ENCODE assay signal across 17 cellular contexts in the genomic region with DNA sequence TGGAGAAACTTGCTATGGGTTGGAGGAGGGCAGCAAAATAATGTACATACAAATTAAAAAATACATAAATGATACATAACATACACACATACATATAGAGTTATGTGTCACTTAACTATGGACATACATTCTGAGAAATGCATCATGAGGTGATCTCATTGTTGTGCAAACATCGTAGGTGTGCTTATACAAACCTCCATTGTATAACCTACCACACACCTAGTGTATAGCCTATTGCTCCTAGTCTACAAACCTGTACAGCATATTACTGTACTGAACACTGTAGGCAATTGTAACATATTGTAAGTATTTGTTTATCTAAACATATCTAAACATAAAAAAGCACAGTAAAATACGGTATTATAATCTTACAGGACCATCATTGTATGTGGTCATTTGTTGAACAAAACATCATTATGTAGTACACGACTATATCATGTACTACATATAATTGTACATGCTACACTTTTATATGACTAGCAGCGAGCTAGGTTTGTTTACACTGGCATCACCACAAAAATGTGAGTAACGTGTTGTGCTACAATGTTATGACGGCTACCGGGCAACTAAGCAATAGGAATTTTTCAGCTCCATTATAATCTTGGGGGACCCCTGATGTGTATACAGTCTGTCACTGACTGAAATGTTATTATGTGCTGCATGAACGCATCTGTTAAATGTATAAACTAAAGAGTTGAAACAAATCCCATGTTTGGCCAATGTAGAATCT. TPM values are rescaled to one million over a fixed set of nuclear protein-coding genes. Genes with fewer than 3 reads are reported as not detected.
DNase-seq lines count a peak whose midpoint lies in the region; ATAC-seq and TF ChIP-seq lines count a peak whose summit lies in the region.
"Had no signal": no experiment of that assay in that cellular context is flagged by ENCODE, and none has a peak within 500 bp of the region (broad histone marks: within the 10 kb centered on the region; RNA-seq: fewer than 3 reads in every experiment).

No MANE protein-coding gene starts in this region.

- H3K27me3 Mint-ChIP-seq in HFFc6 (ENCODE audit: insufficient read depth) = no peaks in the 10 kb centered on the region
- H3K27me3 Mint-ChIP-seq: CD4-positive, CD25-positive, alpha-beta regulatory T cell; stimulated activated naive CD8-positive, alpha-beta T cell treated with anti-CD3 and anti-CD28 coated beads, Interleukin-15, Interleukin-2, amounts not matched to agents 100 ng/mL and 50 ng/mL, for 24 hours had no signal

- peak overlapping the region; percentile 67; the same call in 1 of the 2 replicates for H3K27ac Mint-ChIP-seq in HFFc6
- H3K27ac Mint-ChIP-seq: activated T-helper 1 cell treated with anti-CD3 and anti-CD28 coated beads, Interleukin-12 subunit alpha, Interleukin-12 subunit beta, Interleukin-2, Interleukin-4 antibody, amounts not matched to agents 30 ng/mL and 10 ng/mL and 1 ng/mL, durations not matched to agents 14 hours and 24 hours and 36 hours; CD4-positive, CD25-positive, alpha-beta regulatory T cell; neural progenitor cell; stimulated activated naive CD8-positive, alpha-beta T cell treated with anti-CD3 and anti-CD28 coated beads, Interleukin-15, Interleukin-2, amounts not matched to agents 100 ng/mL and 50 ng/mL, for 24 hours; T-helper 2 cell treated with Interferon-gamma antibody and Interleukin-4, amounts not matched to agents 5 μg/mL and 100 μg/mL, for 36 hours had no signal

- TF ChIP-seq CTCF in HFFc6 (IDR thresholded peaks at IDR 0.05) = no peak
- no peak for TF ChIP-seq CTCF in prostate gland (IDR thresholded peaks at IDR 0.05)
- no peak for TF ChIP-seq CTCF in Peyer's patch (IDR thresholded peaks at IDR 0.05)

- H3K4me1 ChIP-seq in prostate gland (replicated peaks) = no peaks in the 10 kb centered on the region
- H3K4me1 ChIP-seq in Peyer's patch = no peaks in the 10 kb centered on the region

- H3K36me3 ChIP-seq in prostate gland = no peaks in the 10 kb centered on the region
- no peaks in the 10 kb centered on the region for H3K36me3 ChIP-seq in Peyer's patch
- H3K36me3 ChIP-seq: neural progenitor cell had no signal

- peaks cover 8% of the 10 kb centered on the region; the same call in 1 of the 2 replicates for H3K4me1 Mint-ChIP-seq in HFFc6 (ENCODE audit: low read depth)
- H3K4me1 Mint-ChIP-seq: neural progenitor cell had no signal

- H3K9me3 Mint-ChIP-seq in HFFc6 = no peaks in the 10 kb centered on the region
- H3K9me3 Mint-ChIP-seq: activated T-helper 1 cell treated with anti-CD3 and anti-CD28 coated beads, Interleukin-12 subunit alpha, Interleukin-12 subunit beta, Interleukin-2, Interleukin-4 antibody, amounts not matched to agents 30 ng/mL and 10 ng/mL and 1 ng/mL, durations not matched to agents 14 hours and 24 hours and 36 hours; neural progenitor cell; stimulated activated naive CD8-positive, alpha-beta T cell treated with anti-CD3 and anti-CD28 coated beads, Interleukin-15, Interleukin-2, amounts not matched to agents 100 ng/mL and 50 ng/mL, for 24 hours; T-helper 2 cell treated with Interferon-gamma antibody and Interleukin-4, amounts not matched to agents 5 μg/mL and 100 μg/mL, for 36 hours had no signal

- 40% methylated on average over 8 of the region's 8 CpGs for WGBS in prostate gland

- no peak overlapping the region for H3K27ac ChIP-seq in prostate gland
- no peak overlapping the region for H3K27ac ChIP-seq in Peyer's patch
- H3K27ac ChIP-seq: GM23248, neural progenitor cell had no signal

- intact Hi-C loops in prostate gland (cut with DNase I) = no loop called here

- no peak overlapping the region for H3K4me3 Mint-ChIP-seq in HFFc6
- H3K4me3 Mint-ChIP-seq: activated T-helper 1 cell treated with anti-CD3 and anti-CD28 coated beads, Interleukin-12 subunit alpha, Interleukin-12 subunit beta, Interleukin-2, Interleukin-4 antibody, amounts not matched to agents 30 ng/mL and 10 ng/mL and 1 ng/mL, durations not matched to agents 14 hours and 24 hours and 36 hours; CD4-positive, CD25-positive, alpha-beta regulatory T cell; neural progenitor cell; stimulated activated naive CD8-positive, alpha-beta T cell treated with anti-CD3 and anti-CD28 coated beads, Interleukin-15, Interleukin-2, amounts not matched to agents 100 ng/mL and 50 ng/mL, for 24 hours; T-helper 2 cell treated with Interferon-gamma antibody and Interleukin-4, amounts not matched to agents 5 μg/mL and 100 μg/mL, for 36 hours had no signal

- H3K36me3 Mint-ChIP-seq in HFFc6 (ENCODE audit: low read depth) = no peaks in the 10 kb centered on the region

- H3K9me3 ChIP-seq in prostate gland (no peaks in the 10 kb centered on the region), Peyer's patch (no peaks in the 10 kb centered on the region)

- no peak for ATAC-seq in activated CD4-positive, CD25-positive, alpha-beta regulatory T cell treated with anti-CD3 and anti-CD28 coated beads, Interleukin-2, amount 50 U/mL, for 24 hours

- H3K4me3 ChIP-seq in prostate gland = no peak overlapping the region
- H3K4me3 ChIP-seq in Peyer's patch = no peak overlapping the region
- H3K4me3 ChIP-seq: GM23248, neural progenitor cell had no signal

- DNase-seq in HFFc6 = peak; percentile 30
- peak; percentile 82 for DNase-seq in astrocyte of the hippocampus (ENCODE audit: low read depth, low spot score)
- peak; percentile 16 for DNase-seq in glomerular visceral epithelial cell (ENCODE audit: extremely low spot score)
- DNase-seq in prostate gland (ENCODE audit: low spot score) = peak; percentile 20
- DNase-seq in activated gamma-delta T cell treated with Interleukin-2 at 50 U/mL for 16 hours = no peak
- no peak for DNase-seq in Peyer's patch
- DNase-seq: CD4-positive, CD25-positive, alpha-beta regulatory T cell; effector CD4-positive, alpha-beta T cell; GM23248; NCI-H1436 treated with DMSO at 0.1 percent for 48 hours; NCI-H524 treated with DMSO at 0.1 percent for 48 hours; small intestine had no signal

- H3K27me3 ChIP-seq in prostate gland (replicated peaks; ENCODE audit: insufficient read depth) = no peaks in the 10 kb centered on the region
- no peaks in the 10 kb centered on the region for H3K27me3 ChIP-seq in Peyer's patch
- H3K27me3 ChIP-seq: neural progenitor cell had no signal

- no peak for TF ChIP-seq POLR2A in prostate gland (IDR thresholded peaks at IDR 0.05)
- no peak for TF ChIP-seq POLR2A in Peyer's patch (IDR thresholded peaks at IDR 0.05)

RNA-seq across cellular contexts. Expression of gene ITGB3BP, which starts 35.5 kb away (rescaled TPM):
- total RNA-seq in HFFc6 (2021; fragmentation: NEBNext Ultra II Directional; extraction: Animal tissue kit (Norgen Biotek cat#: 25700)) = 10 to 100 TPM; 16.7 to 25.1 (median 22.3) TPM
- total RNA-seq in prostate gland (10 to 100 TPM in 1 of 2 donors, 1 to 10 TPM in 1; 7.4 to 16.1 TPM), Peyer's patch (10 to 100 TPM in 1 of 4 donors, 1 to 10 TPM in 3; 4.7 to 42.9 (median 5.7) TPM)

RNA-seq across cellular contexts. Expression of gene EFCAB7, which starts 35.8 kb away (rescaled TPM):
- 1 to 10 TPM; 3.2 to 4.5 (median 4.0) TPM for total RNA-seq in HFFc6 (2021; fragmentation: NEBNext Ultra II Directional; extraction: Animal tissue kit (Norgen Biotek cat#: 25700))
- total RNA-seq in prostate gland = 10 to 100 TPM in 1 of 2 donors, 1 to 10 TPM in 1; 9.8 to 11.6 TPM
- total RNA-seq in Peyer's patch = 10 to 100 TPM in 1 of 4 donors, 1 to 10 TPM in 3; 2.1 to 10.7 (median 5.3) TPM

Comparison
In these comparisons a context has a peak if more than half of its experiments do, and no peak if none do; other contexts are left out.
1. DNase-seq: peak in HFFc6 (single experiment), astrocyte of the hippocampus (single experiment), glomerular visceral epithelial cell (single experiment) and prostate gland (single experiment); none in activated gamma-delta T cell treated with Interleukin-2 at 50 U/mL for 16 hours (single experiment) and Peyer's patch (0 of 3).